13 cellular contexts compared by ENCODE assay signal in the genomic region with DNA sequence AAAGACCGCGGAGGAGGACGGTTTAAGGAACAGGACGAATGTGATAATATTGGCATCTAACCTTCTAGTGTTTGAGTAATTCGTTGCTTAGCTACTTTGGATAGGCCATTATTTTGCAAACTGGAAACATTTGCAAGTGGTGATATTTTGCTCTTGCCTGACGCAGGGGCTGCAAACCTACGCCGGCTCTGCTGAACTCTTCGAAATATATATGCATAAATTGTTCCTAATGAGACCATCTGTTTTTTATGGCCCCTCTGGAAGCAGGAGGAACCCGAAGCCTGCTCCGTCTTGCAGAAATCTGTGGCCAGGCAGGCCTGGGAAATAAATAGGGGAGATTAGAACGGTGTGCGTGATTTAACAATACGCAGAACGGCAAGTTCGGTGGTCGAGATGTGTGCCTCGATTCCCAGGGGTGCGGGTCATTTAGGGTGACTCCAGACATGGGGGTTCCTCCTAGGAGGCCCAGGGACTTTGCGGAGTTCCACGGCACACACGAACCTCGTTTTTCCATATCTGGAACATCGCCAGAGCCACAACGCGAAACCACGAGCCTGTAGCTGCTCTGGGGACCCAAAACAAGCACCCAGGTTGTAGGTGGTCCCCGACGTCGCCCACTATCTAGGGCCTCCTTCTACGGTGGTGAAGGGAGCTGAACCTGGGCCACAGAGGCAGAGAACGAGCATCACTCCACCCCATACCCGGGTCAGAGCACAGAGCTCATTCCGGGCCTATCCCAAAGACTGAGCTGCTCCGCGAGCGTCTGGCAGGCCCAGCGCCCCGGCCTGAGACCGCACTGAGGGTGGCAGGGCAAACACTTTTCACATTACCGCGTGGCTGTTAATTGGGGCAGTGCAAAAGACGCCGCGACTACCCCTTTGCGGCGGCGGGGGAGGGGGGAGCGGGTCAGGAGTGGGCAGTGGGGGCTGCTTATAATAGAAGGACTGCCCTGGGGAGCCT.
DNase-seq lines count a peak whose midpoint lies in the region; ATAC-seq, FAIRE-seq and TF ChIP-seq lines count a peak whose summit lies in the region.
"Had no signal": no experiment of that assay in that cellular context is flagged by ENCODE, and none has a peak within 500 bp of the region (broad histone marks: within the 10 kb centered on the region; RNA-seq: fewer than 3 reads in every experiment).

No MANE protein-coding gene starts in this region.

- peaks cover 51 to 89% (median 85%) of the 10 kb centered on the region in 10 experiments for H3K4me1 ChIP-seq in BLaER1 treated with 17β-estradiol and CSF1 and Interleukin-3, amounts not matched to agents 10 nM and 100 nM
- peaks cover 17% of the 10 kb centered on the region for H3K4me1 ChIP-seq in ES-I3 (ENCODE audit: insufficient read depth, low read length)

- H3K4me2 ChIP-seq in BLaER1 treated with 17β-estradiol and CSF1 and Interleukin-3, amounts not matched to agents 10 nM and 100 nM = peak overlapping the region; percentile 72 to 95 (median 89)

- H3K27me3 ChIP-seq in BLaER1 treated with 17β-estradiol and CSF1 and Interleukin-3, amounts not matched to agents 10 nM and 100 nM = peaks cover 83 to 99% (median 95%) of the 10 kb centered on the region in 11 experiments
- H3K27me3 ChIP-seq: SJCRH30 had no signal

- no peak for ATAC-seq in naive thymus-derived CD8-positive, alpha-beta T cell
- ATAC-seq in HG03565 (IDR thresholded peaks at IDR 0.05; ENCODE audit: unreplicated experiment) = no peak

- peaks cover 4 to 25% (median 15%) of the 10 kb centered on the region in 5 donors for H3K27me3 Mint-ChIP-seq in naive thymus-derived CD8-positive, alpha-beta T cell
- peaks cover 45% of the 10 kb centered on the region for H3K27me3 Mint-ChIP-seq in activated CD4-positive, alpha-beta T cell treated with anti-CD3 and anti-CD28 coated beads, Interleukin-2, amount 10 ng/mL, durations not matched to agents 7 days and 5 days

- peaks cover 37 to 59% (median 47%) of the 10 kb centered on the region in 11 experiments for H3K9me3 ChIP-seq in BLaER1 treated with 17β-estradiol and CSF1 and Interleukin-3, amounts not matched to agents 10 nM and 100 nM (replicated peaks in 1 of 11)
- H3K9me3 ChIP-seq in ES-I3 (ENCODE audit: control insufficient read depth, insufficient read depth, low read length) = no peaks in the 10 kb centered on the region
- H3K9me3 ChIP-seq: sigmoid colon, SJCRH30 had no signal

- H3K9ac ChIP-seq in BLaER1 treated with 17β-estradiol and CSF1 and Interleukin-3, amounts not matched to agents 10 nM and 100 nM = peak overlapping the region in 2 of 11 experiments; percentile 18 to 28; a peak in 4 of 22 replicates
- peak overlapping the region; percentile 62; the same call in 1 of the 2 replicates for H3K9ac ChIP-seq in ES-I3 (ENCODE audit: low read depth, low read length)

- peaks cover 0 to 2% (median 0%) of the 10 kb centered on the region in 9 donors for H3K9me3 Mint-ChIP-seq in naive thymus-derived CD8-positive, alpha-beta T cell
- no peaks in the 10 kb centered on the region for H3K9me3 Mint-ChIP-seq in activated CD4-positive, alpha-beta T cell treated with anti-CD3 and anti-CD28 coated beads, Interleukin-2, amount 10 ng/mL, durations not matched to agents 7 days and 5 days

- DNase-seq in ecto neural progenitor cell (ENCODE audit: low spot score) (peak; percentile 65), A172 (ENCODE audit: low spot score) (no peak), GM12891 (ENCODE audit: insufficient read length, low spot score) (no peak)
- DNase-seq in naive thymus-derived CD8-positive, alpha-beta T cell = no peak
- DNase-seq in activated CD4-positive, alpha-beta T cell treated with anti-CD3 and anti-CD28 coated beads, Interleukin-2, amount 10 ng/mL, durations not matched to agents 7 days and 5 days = no peak
- DNase-seq: KG1, NCI-H187 treated with DMSO at 0.1 percent for 48 hours, sigmoid colon, SJCRH30 had no signal

- no peak for TF ChIP-seq POLR2A in GM12891 (IDR thresholded peaks at IDR 0.05; ENCODE audit: low read depth, low read length)

- H3K27ac ChIP-seq in BLaER1 treated with 17β-estradiol and CSF1 and Interleukin-3, amounts not matched to agents 10 nM and 100 nM = no peak overlapping the region
- H3K27ac ChIP-seq: C4-2B, SJCRH30 had no signal

- no peak for FAIRE-seq in GM12891 (lab: Jason Lieb, UNC)

- peak overlapping the region in 7 of 10 donors; percentile 10 to 73 (median 49) for H3K4me3 Mint-ChIP-seq in naive thymus-derived CD8-positive, alpha-beta T cell
- no peak overlapping the region for H3K4me3 Mint-ChIP-seq in activated CD4-positive, alpha-beta T cell treated with anti-CD3 and anti-CD28 coated beads, Interleukin-2, amount 10 ng/mL, durations not matched to agents 7 days and 5 days

- H3K4me3 ChIP-seq in BLaER1 treated with 17β-estradiol and CSF1 and Interleukin-3, amounts not matched to agents 10 nM and 100 nM = peak overlapping the region in 9 of 10 experiments; percentile 28 to 61 (median 45); a peak in 11 of 20 replicates
- H3K4me3 ChIP-seq: SJCRH30 had no signal

- peaks cover 14 to 51% (median 40%) of the 10 kb centered on the region in 4 donors for H3K4me1 Mint-ChIP-seq in naive thymus-derived CD8-positive, alpha-beta T cell
- peaks cover 34% of the 10 kb centered on the region for H3K4me1 Mint-ChIP-seq in activated CD4-positive, alpha-beta T cell treated with anti-CD3 and anti-CD28 coated beads, Interleukin-2, amount 10 ng/mL, durations not matched to agents 7 days and 5 days

- no peaks in the 10 kb centered on the region for H3K36me3 ChIP-seq in BLaER1 treated with 17β-estradiol and CSF1 and Interleukin-3, amounts not matched to agents 10 nM and 100 nM
- H3K36me3 ChIP-seq in ES-I3 (ENCODE audit: insufficient read depth, low read length) = no peaks in the 10 kb centered on the region
- H3K36me3 ChIP-seq: sigmoid colon, SJCRH30 had no signal

- H3K27ac Mint-ChIP-seq in naive thymus-derived CD8-positive, alpha-beta T cell = no peak overlapping the region
- no peak overlapping the region for H3K27ac Mint-ChIP-seq in activated CD4-positive, alpha-beta T cell treated with anti-CD3 and anti-CD28 coated beads, Interleukin-2, amount 10 ng/mL, durations not matched to agents 7 days and 5 days

- H4K20me1 ChIP-seq in BLaER1 treated with 17β-estradiol and CSF1 and Interleukin-3, amounts not matched to agents 10 nM and 100 nM = peaks cover 0 to 11% (median 0%) of the 10 kb centered on the region in 11 experiments; a peak in 7 of 22 replicates

- H3K36me3 Mint-ChIP-seq in naive thymus-derived CD8-positive, alpha-beta T cell = no peaks in the 10 kb centered on the region
- H3K36me3 Mint-ChIP-seq in activated CD4-positive, alpha-beta T cell treated with anti-CD3 and anti-CD28 coated beads, Interleukin-2, amount 10 ng/mL, durations not matched to agents 7 days and 5 days (ENCODE audit: low read depth) = no peaks in the 10 kb centered on the region

- CTCF ChIA-PET in activated CD4-positive, alpha-beta T cell treated with anti-CD3 and anti-CD28 coated beads, Interleukin-2, amount 10 ng/mL, durations not matched to agents 7 days and 5 days (lab: Charles Lee) = interaction anchor here (0.6 kb wide), 1 partner anchor 36 kb away, joined by 3 read pairs; no protein-coding TSS in a partner anchor

- POLR2A ChIA-PET in naive thymus-derived CD8-positive, alpha-beta T cell (lab: Charles Lee) = no interaction called here
- POLR2A ChIA-PET in activated CD4-positive, alpha-beta T cell treated with anti-CD3 and anti-CD28 coated beads, Interleukin-2, amount 10 ng/mL, durations not matched to agents 7 days and 5 days (lab: Charles Lee) = no interaction called here

TF ChIP-seq in GM12891, 5 proteins besides CTCF, POLR2A, EP300 and RAD21:
- TF ChIP-seq POLR2AphosphoS5 (IDR thresholded peaks at IDR 0.05; ENCODE audit: low read depth, low read length) (no peak), POU2F2 (IDR thresholded peaks at IDR 0.05; ENCODE audit: low read depth, low read length) (no peak), PAX5 (IDR thresholded peaks at IDR 0.05; ENCODE audit: insufficient read depth, low read length, severe bottlenecking) (no peak), TAF1 (IDR thresholded peaks at IDR 0.05; ENCODE audit: low read depth, low read length) (no peak), SPI1 (IDR thresholded peaks at IDR 0.05; ENCODE audit: low read depth, low read length) (no peak)
